ENCODE assay signal across 1 cellular context in the genomic region with DNA sequence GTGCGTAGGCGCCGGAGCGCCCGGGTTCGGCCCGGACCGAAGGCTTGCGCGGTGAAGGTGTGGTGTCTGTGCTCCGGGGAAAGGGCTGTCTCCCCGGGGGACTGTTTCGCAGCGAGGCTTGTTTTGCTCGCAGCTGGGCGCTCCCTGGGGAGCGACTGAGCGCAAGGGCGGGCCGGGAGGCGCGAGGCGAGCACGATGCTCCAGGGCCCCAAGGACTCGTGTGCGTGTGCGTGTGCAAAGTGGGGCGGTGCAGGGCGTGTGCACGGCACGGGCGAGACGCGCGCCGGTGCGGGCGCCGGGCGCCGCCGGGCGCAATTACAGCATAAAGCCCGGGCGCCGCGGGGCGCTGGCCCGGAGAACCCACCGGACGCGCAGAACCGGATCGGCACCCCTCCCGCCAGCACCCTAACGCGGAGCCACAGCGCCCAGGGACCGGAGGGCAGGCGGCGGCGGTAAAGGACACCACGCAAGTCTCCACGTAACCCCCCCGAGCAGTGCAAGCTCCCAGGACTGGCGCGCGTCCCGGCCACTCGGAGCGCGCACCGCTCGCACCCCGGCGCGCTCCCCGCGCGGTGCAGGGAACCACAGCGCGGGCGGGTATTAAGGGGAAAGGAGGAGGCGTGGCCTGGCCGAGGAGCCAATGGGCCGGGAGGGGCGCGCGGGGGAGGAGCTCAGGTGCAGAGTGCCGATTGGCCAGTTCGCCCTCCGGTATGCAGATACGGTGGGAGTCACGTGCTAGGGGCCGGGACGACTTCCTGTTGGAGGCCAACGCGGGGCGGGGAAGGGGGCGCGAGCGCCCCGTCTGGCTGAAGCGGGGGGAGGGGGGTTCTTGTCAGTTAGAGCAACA.
TF ChIP-seq lines count a peak whose summit lies in the region.

Gene TNRC6C, plus strand, starts transcription at position 835 of the 847 bp plus-strand sequence. CDS start 45,504 bp downstream, outside the sequence.

TF ChIP-seq in HEK293, 187 proteins besides CTCF, POLR2A, EP300 and RAD21 (continued from another document and continues in another):
- TF ChIP-seq ZNF274 (IDR thresholded peaks at IDR 0.05; ENCODE audit: low read length): no peak
- TF ChIP-seq ZNF274 (tag by site-specific recombination; IDR thresholded peaks at IDR 0.05; ENCODE audit: borderline replicate concordance): no peak
- peak; percentile 50 for TF ChIP-seq EGR2 (tag by site-specific recombination; IDR thresholded peaks at IDR 0.05; ENCODE audit: low read depth)
- TF ChIP-seq BCL6B (tag by site-specific recombination; IDR thresholded peaks at IDR 0.05): no peak
- TF ChIP-seq, protein P1, sequence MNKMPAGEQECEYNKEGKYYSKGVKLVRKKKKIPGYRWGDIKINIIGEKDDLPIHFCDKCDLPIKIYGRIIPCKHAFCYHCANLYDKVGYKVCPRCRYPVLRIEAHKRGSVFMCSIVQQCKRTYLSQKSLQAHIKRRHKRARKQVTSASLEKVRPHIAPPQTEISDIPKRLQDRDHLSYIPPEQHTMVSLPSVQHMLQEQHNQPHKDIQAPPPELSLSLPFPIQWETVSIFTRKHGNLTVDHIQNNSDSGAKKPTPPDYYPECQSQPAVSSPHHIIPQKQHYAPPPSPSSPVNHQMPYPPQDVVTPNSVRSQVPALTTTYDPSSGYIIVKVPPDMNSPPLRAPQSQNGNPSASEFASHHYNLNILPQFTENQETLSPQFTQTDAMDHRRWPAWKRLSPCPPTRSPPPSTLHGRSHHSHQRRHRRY (tag by site-specific recombination; IDR thresholded peaks at IDR 0.05): no peak
- TF ChIP-seq SALL2 (tag by site-specific recombination; IDR thresholded peaks at IDR 0.05; ENCODE audit: borderline replicate concordance): peak; percentile 45
- TF ChIP-seq TCF7L2 (IDR thresholded peaks at IDR 0.05; ENCODE audit: borderline replicate concordance, low read depth, low read length): no peak
- peak; percentile 92 for TF ChIP-seq GLIS2 (tag by site-specific recombination; IDR thresholded peaks at IDR 0.05)
- TF ChIP-seq ZNF560 (tag by site-specific recombination; IDR thresholded peaks at IDR 0.05; ENCODE audit: borderline replicate concordance): no peak
- TF ChIP-seq, protein P2, sequence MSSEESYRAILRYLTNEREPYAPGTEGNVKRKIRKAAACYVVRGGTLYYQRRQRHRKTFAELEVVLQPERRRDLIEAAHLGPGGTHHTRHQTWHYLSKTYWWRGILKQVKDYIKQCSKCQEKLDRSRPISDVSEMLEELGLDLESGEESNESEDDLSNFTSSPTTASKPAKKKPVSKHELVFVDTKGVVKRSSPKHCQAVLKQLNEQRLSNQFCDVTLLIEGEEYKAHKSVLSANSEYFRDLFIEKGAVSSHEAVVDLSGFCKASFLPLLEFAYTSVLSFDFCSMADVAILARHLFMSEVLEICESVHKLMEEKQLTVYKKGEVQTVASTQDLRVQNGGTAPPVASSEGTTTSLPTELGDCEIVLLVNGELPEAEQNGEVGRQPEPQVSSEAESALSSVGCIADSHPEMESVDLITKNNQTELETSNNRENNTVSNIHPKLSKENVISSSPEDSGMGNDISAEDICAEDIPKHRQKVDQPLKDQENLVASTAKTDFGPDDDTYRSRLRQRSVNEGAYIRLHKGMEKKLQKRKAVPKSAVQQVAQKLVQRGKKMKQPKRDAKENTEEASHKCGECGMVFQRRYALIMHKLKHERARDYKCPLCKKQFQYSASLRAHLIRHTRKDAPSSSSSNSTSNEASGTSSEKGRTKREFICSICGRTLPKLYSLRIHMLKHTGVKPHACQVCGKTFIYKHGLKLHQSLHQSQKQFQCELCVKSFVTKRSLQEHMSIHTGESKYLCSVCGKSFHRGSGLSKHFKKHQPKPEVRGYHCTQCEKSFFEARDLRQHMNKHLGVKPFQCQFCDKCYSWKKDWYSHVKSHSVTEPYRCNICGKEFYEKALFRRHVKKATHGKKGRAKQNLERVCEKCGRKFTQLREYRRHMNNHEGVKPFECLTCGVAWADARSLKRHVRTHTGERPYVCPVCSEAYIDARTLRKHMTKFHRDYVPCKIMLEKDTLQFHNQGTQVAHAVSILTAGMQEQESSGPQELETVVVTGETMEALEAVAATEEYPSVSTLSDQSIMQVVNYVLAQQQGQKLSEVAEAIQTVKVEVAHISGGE (tag by site-specific recombination; conservative IDR thresholded peaks at IDR 0.05; ENCODE audit: low read depth): peak; percentile 24; the same call in 1 of the 2 replicates
- TF ChIP-seq ZNF830 (tag by site-specific recombination; IDR thresholded peaks at IDR 0.05; ENCODE audit: low read depth): no peak
- TF ChIP-seq ZNF521 (tag by site-specific recombination; IDR thresholded peaks at IDR 0.05): no peak
- peak; percentile 62; the same call in 1 of the 2 replicates for TF ChIP-seq ZNF600 (tag by site-specific recombination; IDR thresholded peaks at IDR 0.05)
- TF ChIP-seq, protein P3, sequence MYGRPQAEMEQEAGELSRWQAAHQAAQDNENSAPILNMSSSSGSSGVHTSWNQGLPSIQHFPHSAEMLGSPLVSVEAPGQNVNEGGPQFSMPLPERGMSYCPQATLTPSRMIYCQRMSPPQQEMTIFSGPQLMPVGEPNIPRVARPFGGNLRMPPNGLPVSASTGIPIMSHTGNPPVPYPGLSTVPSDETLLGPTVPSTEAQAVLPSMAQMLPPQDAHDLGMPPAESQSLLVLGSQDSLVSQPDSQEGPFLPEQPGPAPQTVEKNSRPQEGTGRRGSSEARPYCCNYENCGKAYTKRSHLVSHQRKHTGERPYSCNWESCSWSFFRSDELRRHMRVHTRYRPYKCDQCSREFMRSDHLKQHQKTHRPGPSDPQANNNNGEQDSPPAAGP (tag by site-specific recombination; IDR thresholded peaks at IDR 0.05): peak; percentile 95; the same call in 1 of the 2 replicates
- TF ChIP-seq ZNF510 (tag by site-specific recombination; IDR thresholded peaks at IDR 0.05; ENCODE audit: insufficient replicate concordance): no peak
- peak; percentile 59 for TF ChIP-seq IKZF3 (tag by site-specific recombination; IDR thresholded peaks at IDR 0.05)
- TF ChIP-seq ZNF350 (tag by site-specific recombination; IDR thresholded peaks at IDR 0.05): no peak
- peak; percentile 78 for TF ChIP-seq ZFHX2 (tag by site-specific recombination; conservative IDR thresholded peaks at IDR 0.05)
- no peak for TF ChIP-seq ZNF19 (tag by site-specific recombination; IDR thresholded peaks at IDR 0.05; ENCODE audit: low read depth)
- TF ChIP-seq ZBTB26 (tag by site-specific recombination; optimal IDR thresholded peaks at IDR 0.05): peak; percentile 100
- TF ChIP-seq GLIS1 (tag by site-specific recombination; IDR thresholded peaks at IDR 0.05): peak; percentile 75
- no peak for TF ChIP-seq SCRT1 (tag by site-specific recombination; IDR thresholded peaks at IDR 0.05; ENCODE audit: borderline replicate concordance)
- no peak for TF ChIP-seq HOXD13 (CRISPR knock-in tag; IDR thresholded peaks at IDR 0.05; ENCODE audit: borderline replicate concordance)
- TF ChIP-seq, protein P4, sequence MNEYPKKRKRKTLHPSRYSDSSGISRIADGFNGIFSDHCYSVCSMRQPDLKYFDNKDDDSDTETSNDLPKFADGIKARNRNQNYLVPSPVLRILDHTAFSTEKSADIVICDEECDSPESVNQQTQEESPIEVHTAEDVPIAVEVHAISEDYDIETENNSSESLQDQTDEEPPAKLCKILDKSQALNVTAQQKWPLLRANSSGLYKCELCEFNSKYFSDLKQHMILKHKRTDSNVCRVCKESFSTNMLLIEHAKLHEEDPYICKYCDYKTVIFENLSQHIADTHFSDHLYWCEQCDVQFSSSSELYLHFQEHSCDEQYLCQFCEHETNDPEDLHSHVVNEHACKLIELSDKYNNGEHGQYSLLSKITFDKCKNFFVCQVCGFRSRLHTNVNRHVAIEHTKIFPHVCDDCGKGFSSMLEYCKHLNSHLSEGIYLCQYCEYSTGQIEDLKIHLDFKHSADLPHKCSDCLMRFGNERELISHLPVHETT (tag by site-specific recombination; IDR thresholded peaks at IDR 0.05): no peak
- TF ChIP-seq ZSCAN30 (tag by site-specific recombination; IDR thresholded peaks at IDR 0.05): peak; percentile 81
- no peak for TF ChIP-seq ZNF175 (tag by site-specific recombination; IDR thresholded peaks at IDR 0.05)
- TF ChIP-seq ZNF354C (tag by site-specific recombination; IDR thresholded peaks at IDR 0.05; ENCODE audit: borderline replicate concordance, low read depth): no peak
- TF ChIP-seq ZNF292 (tag by site-specific recombination; IDR thresholded peaks at IDR 0.05; ENCODE audit: borderline replicate concordance, low read depth): 0 out of 2 replicates have a peak, but pooled peaks have one; percentile 5
- peak; percentile 91; the same call in 1 of the 2 replicates for TF ChIP-seq ZNF391 (tag by site-specific recombination; IDR thresholded peaks at IDR 0.05; ENCODE audit: borderline replicate concordance, low read depth)
- no peak for TF ChIP-seq BCL11A (tag by site-specific recombination; IDR thresholded peaks at IDR 0.05; ENCODE audit: low read depth)
- TF ChIP-seq, protein P5, sequence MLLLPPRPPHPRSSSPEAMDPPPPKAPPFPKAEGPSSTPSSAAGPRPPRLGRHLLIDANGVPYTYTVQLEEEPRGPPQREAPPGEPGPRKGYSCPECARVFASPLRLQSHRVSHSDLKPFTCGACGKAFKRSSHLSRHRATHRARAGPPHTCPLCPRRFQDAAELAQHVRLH (tag by site-specific recombination; IDR thresholded peaks at IDR 0.05): no peak
- TF ChIP-seq ZBTB44 (tag by site-specific recombination; IDR thresholded peaks at IDR 0.05): no peak
- peak; percentile 63; the same call in 1 of the 2 replicates for TF ChIP-seq MYNN (tag by site-specific recombination; IDR thresholded peaks at IDR 0.05; ENCODE audit: borderline replicate concordance)
- TF ChIP-seq ZNF548 (tag by site-specific recombination; IDR thresholded peaks at IDR 0.05): no peak
- peak; percentile 37; the same call in 1 of the 2 replicates for TF ChIP-seq ZNF488 (tag by site-specific recombination; IDR thresholded peaks at IDR 0.05)
- TF ChIP-seq ZNF658 (tag by site-specific recombination; IDR thresholded peaks at IDR 0.05): no peak
- no peak for TF ChIP-seq ZNF248 (tag by site-specific recombination; IDR thresholded peaks at IDR 0.05)
- peak; percentile 16; the same call in 1 of the 2 replicates for TF ChIP-seq FEZF1 (tag by site-specific recombination; IDR thresholded peaks at IDR 0.05)
- peak; percentile 64; the same call in 1 of the 2 replicates for TF ChIP-seq ZSCAN5A (tag by site-specific recombination; IDR thresholded peaks at IDR 0.05)
- TF ChIP-seq, protein P6, sequence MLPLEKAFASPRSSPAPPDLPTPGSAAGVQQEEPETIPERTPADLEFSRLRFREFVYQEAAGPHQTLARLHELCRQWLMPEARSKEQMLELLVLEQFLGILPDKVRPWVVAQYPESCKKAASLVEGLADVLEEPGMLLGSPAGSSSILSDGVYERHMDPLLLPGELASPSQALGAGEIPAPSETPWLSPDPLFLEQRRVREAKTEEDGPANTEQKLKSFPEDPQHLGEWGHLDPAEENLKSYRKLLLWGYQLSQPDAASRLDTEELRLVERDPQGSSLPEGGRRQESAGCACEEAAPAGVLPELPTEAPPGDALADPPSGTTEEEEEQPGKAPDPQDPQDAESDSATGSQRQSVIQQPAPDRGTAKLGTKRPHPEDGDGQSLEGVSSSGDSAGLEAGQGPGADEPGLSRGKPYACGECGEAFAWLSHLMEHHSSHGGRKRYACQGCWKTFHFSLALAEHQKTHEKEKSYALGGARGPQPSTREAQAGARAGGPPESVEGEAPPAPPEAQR (tag by site-specific recombination; IDR thresholded peaks at IDR 0.05): peak; percentile 69; the same call in 1 of the 2 replicates
- TF ChIP-seq ZEB2 (tag by site-specific recombination; IDR thresholded peaks at IDR 0.05): peak; percentile 88
- no peak for TF ChIP-seq ZNF23 (tag by site-specific recombination; IDR thresholded peaks at IDR 0.05; ENCODE audit: borderline replicate concordance)
- no peak; the same call in 1 of the 2 replicates for TF ChIP-seq ZNF791 (tag by site-specific recombination; IDR thresholded peaks at IDR 0.05)
- no peak for TF ChIP-seq ZNF792 (tag by site-specific recombination; IDR thresholded peaks at IDR 0.05)
